In genomic region chr22:46148336-46148735, GRCh38 we compare ENCODE assay signal across 17 cellular contexts. TPM values are rescaled to one million over a fixed set of nuclear protein-coding genes. Genes with fewer than 3 reads are reported as not detected.
DNase-seq lines count a peak whose midpoint lies in the region; ATAC-seq and TF ChIP-seq lines count a peak whose summit lies in the region.
"Had no signal": no experiment of that assay in that cellular context is flagged by ENCODE, and none has a peak within 500 bp of the region (broad histone marks: within the 10 kb centered on the region; RNA-seq: fewer than 3 reads in every experiment).

No MANE protein-coding gene starts in this region.

- ATAC-seq in upper lobe of right lung, result no peak
- ATAC-seq: PC-3 had no signal

- H3K14ac ChIP-seq in mesenchymal stem cell (ENCODE audit: low read length in 2 of 2), result no peak overlapping the region

- H3K27me3 ChIP-seq in left ventricle myocardium inferior (ENCODE audit: low read depth) (no peaks in the 10 kb centered on the region), neural progenitor cell (peaks cover 69% of the 10 kb centered on the region), upper lobe of right lung (no peaks in the 10 kb centered on the region), stomach (no peaks in the 10 kb centered on the region), mesenchymal stem cell (ENCODE audit: control insufficient read depth in 1 of 2, insufficient read depth in 1 of 2, low read length in 2 of 2) (peaks cover 38 to 39% of the 10 kb centered on the region in 2 experiments)
- H3K27me3 ChIP-seq: testis had no signal

- peaks cover 61% of the 10 kb centered on the region for H3K4me1 ChIP-seq in left ventricle myocardium inferior
- H3K4me1 ChIP-seq in neural progenitor cell, result peaks cover 9% of the 10 kb centered on the region
- H3K4me1 ChIP-seq in upper lobe of right lung, result peaks cover 24% of the 10 kb centered on the region
- H3K4me1 ChIP-seq in stomach, result peaks cover 10 to 47% (median 35%) of the 10 kb centered on the region in 4 donors
- H3K4me1 ChIP-seq in mesenchymal stem cell (ENCODE audit: control insufficient read depth, insufficient read depth, low read depth, low read length), result peaks cover 10% of the 10 kb centered on the region

- H3K36me3 Mint-ChIP-seq in neural progenitor cell, result peaks cover 2% of the 10 kb centered on the region

- H2BK5ac ChIP-seq in mesenchymal stem cell (ENCODE audit: low read depth, low read length, poor library complexity, severe bottlenecking), result no peak overlapping the region

- H4K8ac ChIP-seq in mesenchymal stem cell (ENCODE audit: low read length), result no peak overlapping the region

- TF ChIP-seq CTCF in left ventricle myocardium inferior (IDR thresholded peaks at IDR 0.05; ENCODE audit: borderline replicate concordance) (no peak), neural progenitor cell (IDR thresholded peaks at IDR 0.05) (no peak), upper lobe of right lung (IDR thresholded peaks at IDR 0.05) (no peak), stomach (IDR thresholded peaks at IDR 0.05) (no peak)

- peaks cover 10% of the 10 kb centered on the region for H3K79me1 ChIP-seq in mesenchymal stem cell (replicated peaks; ENCODE audit: low read length, poor library complexity, severe bottlenecking)

- H2AFZ ChIP-seq in neural progenitor cell (replicated peaks), result no peak overlapping the region
- H2AFZ ChIP-seq in mesenchymal stem cell (ENCODE audit: low read depth, low read length), result no peak overlapping the region

- no peak overlapping the region for H4K91ac ChIP-seq in mesenchymal stem cell (ENCODE audit: low read length)

- H3K36me3 ChIP-seq in left ventricle myocardium inferior, result peaks cover 11% of the 10 kb centered on the region
- no peaks in the 10 kb centered on the region for H3K36me3 ChIP-seq in neural progenitor cell
- H3K36me3 ChIP-seq in upper lobe of right lung, result peaks cover 3% of the 10 kb centered on the region
- H3K36me3 ChIP-seq in stomach, result peaks cover 0 to 8% (median 2%) of the 10 kb centered on the region in 4 donors
- peaks cover 6 to 8% of the 10 kb centered on the region in 2 experiments for H3K36me3 ChIP-seq in mesenchymal stem cell (ENCODE audit: control insufficient read depth in 1 of 2, insufficient read depth in 2 of 2, low read depth in 1 of 2, low read length in 2 of 2)

- no peak for TF ChIP-seq POLR2A in stomach (IDR thresholded peaks at IDR 0.05)

- H3K27ac ChIP-seq in left ventricle myocardium inferior (replicated peaks) (peak overlapping the region; percentile 95), neural progenitor cell (no peak overlapping the region), upper lobe of right lung (peak overlapping the region; percentile 89), stomach (peak overlapping the region in 2 of 5 donors; percentile 89 to 97), mesenchymal stem cell (ENCODE audit: low read length, poor library complexity, severe bottlenecking) (no peak overlapping the region)
- H3K27ac ChIP-seq: 22Rv1, HL-60 had no signal

- peaks cover 51% of the 10 kb centered on the region for H3K27me3 Mint-ChIP-seq in neural progenitor cell (ENCODE audit: insufficient read depth, low read depth)

- H3K23ac ChIP-seq in mesenchymal stem cell (ENCODE audit: low read length in 2 of 2), result no peak overlapping the region

- no peak overlapping the region for H3K9ac ChIP-seq in neural progenitor cell
- H3K9ac ChIP-seq in mesenchymal stem cell (ENCODE audit: low read length), result no peak overlapping the region
- H3K9ac ChIP-seq: SK-N-SH had no signal

- H2BK120ac ChIP-seq in mesenchymal stem cell (ENCODE audit: low read depth, low read length), result no peak overlapping the region

- H3K79me2 ChIP-seq in neural progenitor cell (ENCODE audit: low read depth), result no peaks in the 10 kb centered on the region

- no peaks in the 10 kb centered on the region for H3K9me3 Mint-ChIP-seq in neural progenitor cell
- H3K9me3 Mint-ChIP-seq: activated naive CD4-positive, alpha-beta T cell treated with anti-CD3 and anti-CD28 coated beads, Interleukin-2, amount 10 ng/mL, durations not matched to agents 7 days and 5 days had no signal

- no peak overlapping the region for H3K27ac Mint-ChIP-seq in neural progenitor cell
- H3K27ac Mint-ChIP-seq: activated naive CD4-positive, alpha-beta T cell treated with anti-CD3 and anti-CD28 coated beads, Interleukin-2, amount 10 ng/mL, durations not matched to agents 7 days and 5 days had no signal

- no peak overlapping the region for H3K4me2 ChIP-seq in neural progenitor cell
- no peak overlapping the region for H3K4me2 ChIP-seq in mesenchymal stem cell (ENCODE audit: low read length, poor library complexity, severe bottlenecking)
- H3K4me2 ChIP-seq: SK-N-SH had no signal

- DNase-seq in activated effector memory CD4-positive, alpha-beta T cell treated with anti-CD3 and anti-CD28 coated beads, Interleukin-2, amount 50 U/mL, for 16 hours, result peak; percentile 52
- no peak for DNase-seq in activated effector memory CD4-positive, alpha-beta T cell treated with Interleukin-2 at 50 U/mL for 16 hours
- DNase-seq in left ventricle myocardium inferior (no peak), neural progenitor cell (ENCODE audit: low spot score) (no peak), upper lobe of right lung (no peak), stomach (no peak), occipital lobe (lab: John Stamatoyannopoulos, UW) (no peak), mesenchymal stem cell (no peak)
- DNase-seq: activated naive CD4-positive, alpha-beta T cell treated with anti-CD3 and anti-CD28 coated beads, Interleukin-2, amount 10 ng/mL, durations not matched to agents 7 days and 5 days; MV-4-11; NCI-H526; PC-3; SK-N-SH; stimulated activated CD4-positive, alpha-beta T cell treated with anti-CD3 and anti-CD28 coated beads, Interleukin-4, amount 100 ng/mL, for 1 hour; testis had no signal

- WGBS in stomach, 5 donors, result 61 to 72% (median 67%) methylated on average over 8 of the region's 8 CpGs
- 79% methylated on average over 8 of the region's 8 CpGs for WGBS in mesenchymal stem cell

- no peak for TF ChIP-seq EP300 in stomach (IDR thresholded peaks at IDR 0.05)

- H2AK5ac ChIP-seq in mesenchymal stem cell (ENCODE audit: low read length, severe bottlenecking), result no peak overlapping the region

- peaks cover 24% of the 10 kb centered on the region for H3F3A ChIP-seq in neural progenitor cell (ENCODE audit: low read depth)

- H3K4me3 Mint-ChIP-seq in neural progenitor cell, result peak overlapping the region; percentile 27

- no peak overlapping the region for H3K4ac ChIP-seq in mesenchymal stem cell (ENCODE audit: low read depth in 1 of 2, low read length in 2 of 2)

- no peak overlapping the region for H2BK12ac ChIP-seq in mesenchymal stem cell (ENCODE audit: low read length in 2 of 2)

- intact Hi-C loops in left ventricle myocardium inferior (cut with micrococcal nuclease), result no loop called here
- intact Hi-C loops in upper lobe of right lung (cut with DNase I), result no loop called here
- intact Hi-C loops in stomach (cut with DNase I; ENCODE audit: low total_unique reads), result no loop called here

- H3K4me1 Mint-ChIP-seq in neural progenitor cell, result peaks cover 9% of the 10 kb centered on the region

- no peak overlapping the region for H2BK15ac ChIP-seq in mesenchymal stem cell (ENCODE audit: low read depth, poor library complexity, severe bottlenecking)

- peaks cover 21% of the 10 kb centered on the region for H4K20me1 ChIP-seq in neural progenitor cell (ENCODE audit: low read depth)

- H3K9me3 ChIP-seq in left ventricle myocardium inferior (replicated peaks) (no peaks in the 10 kb centered on the region), neural progenitor cell (ENCODE audit: low read depth) (no peaks in the 10 kb centered on the region), upper lobe of right lung (no peaks in the 10 kb centered on the region), stomach (no peaks in the 10 kb centered on the region), mesenchymal stem cell (ENCODE audit: control insufficient read depth, low read length) (no peaks in the 10 kb centered on the region)
- H3K9me3 ChIP-seq: SK-N-SH, testis had no signal

- no peak overlapping the region for H3K4me3 ChIP-seq in left ventricle myocardium inferior
- no peak overlapping the region for H3K4me3 ChIP-seq in neural progenitor cell
- no peak overlapping the region for H3K4me3 ChIP-seq in upper lobe of right lung
- H3K4me3 ChIP-seq in stomach, result no peak overlapping the region
- H3K4me3 ChIP-seq in mesenchymal stem cell (ENCODE audit: insufficient read depth in 1 of 2, low read depth in 1 of 2, low read length in 2 of 2), result no peak overlapping the region
- H3K4me3 ChIP-seq: testis had no signal

- H3K18ac ChIP-seq in mesenchymal stem cell (ENCODE audit: low read depth in 1 of 2, low read length in 2 of 2), result no peak overlapping the region

RNA-seq across cellular contexts. Expression of gene PPARA, which starts 2.0 kb away (rescaled TPM):
- 101 TPM for total RNA-seq in left ventricle myocardium inferior
- 5.2 and 5.4 TPM in 2 replicates for total RNA-seq in neural progenitor cell (ENCODE audit: low replicate concordance)
- 18.4 TPM for total RNA-seq in upper lobe of right lung
- total RNA-seq in stomach, result 10 to 100 TPM in 4 of 5 donors, 1 to 10 TPM in 1; 8.2 to 28.8 (median 19.4) TPM
- polyA plus RNA-seq in stomach, result 1 to 10 TPM; 3.4 to 8.6 (median 5.3) TPM
- total RNA-seq in occipital lobe, result 3.3 TPM
- 7.7 TPM for polyA plus RNA-seq in mesenchymal stem cell (2013, experiment 1 of 2)
- 6.9 TPM for polyA plus RNA-seq in mesenchymal stem cell (2013, experiment 2 of 2)

Comparison
In these comparisons a context has a peak if more than half of its experiments do, and no peak if none do; other contexts are left out.
1. H3K27ac ChIP-seq: peak in left ventricle myocardium inferior (single experiment) and upper lobe of right lung (single experiment); none in neural progenitor cell (single experiment) and mesenchymal stem cell (single experiment).